22 cellular contexts compared by ENCODE assay signal in genomic region chrX:31988975-31989374, GRCh38.
"Had no signal": no experiment of that assay in that cellular context is flagged by ENCODE, and none has a peak within 500 bp of the region (broad histone marks: within the 10 kb centered on the region; RNA-seq: fewer than 3 reads in every experiment).

No MANE protein-coding gene starts in this region.

- H3K27me3 Mint-ChIP-seq: activated naive CD4-positive, alpha-beta T cell treated with anti-CD3 and anti-CD28 coated beads, Interleukin-2, amount 50 U/mL, for 24 hours had no signal

- H3K9me3 Mint-ChIP-seq: activated naive CD4-positive, alpha-beta T cell treated with anti-CD3 and anti-CD28 coated beads, Interleukin-2, amount 50 U/mL, for 24 hours had no signal

- H3K36me3 Mint-ChIP-seq: activated naive CD4-positive, alpha-beta T cell treated with anti-CD3 and anti-CD28 coated beads, Interleukin-2, amount 50 U/mL, for 24 hours had no signal

- H3K27ac Mint-ChIP-seq: activated CD8-positive, alpha-beta T cell treated with anti-CD3 and anti-CD28 coated beads, Interleukin-2, amount 10 ng/mL, durations not matched to agents 7 days and 5 days; activated naive CD4-positive, alpha-beta T cell treated with anti-CD3 and anti-CD28 coated beads, Interleukin-2, amount 50 U/mL, for 24 hours; T-helper 1 cell treated with Interleukin-12 subunit alpha and Interleukin-12 subunit beta and Interleukin-4 antibody, amounts not matched to agents 30 μg/mL and 1 μg/mL, for 36 hours had no signal

- ATAC-seq: activated CD4-positive, CD25-positive, alpha-beta regulatory T cell treated with anti-CD3 and anti-CD28 coated beads, Interleukin-2, amount 50 U/mL, for 24 hours; activated CD8-positive, alpha-beta T cell treated with anti-CD3 and anti-CD28 coated beads, Interleukin-2, amount 10 ng/mL, durations not matched to agents 7 days and 5 days; PC-3 had no signal

- H3K4me1 Mint-ChIP-seq: activated naive CD4-positive, alpha-beta T cell treated with anti-CD3 and anti-CD28 coated beads, Interleukin-2, amount 50 U/mL, for 24 hours had no signal

- H3K4me1 ChIP-seq: SJSA1 had no signal

- H3K27ac ChIP-seq: SJSA1 had no signal

- H3K27me3 ChIP-seq: SJSA1 had no signal

- DNase-seq: activated CD4-positive, alpha-beta T cell treated with anti-CD3 and anti-CD28 coated beads for 4 hours; activated CD8-positive, alpha-beta memory T cell treated with anti-CD3 and anti-CD28 coated beads, Interleukin-2, amount 50 U/mL, for 48 hours; activated CD8-positive, alpha-beta T cell treated with anti-CD3 and anti-CD28 coated beads, Interleukin-2, amount 10 ng/mL, durations not matched to agents 7 days and 5 days; activated T-cell treated with anti-CD3 and anti-CD28 coated beads, Interleukin-2, amount 50 U/mL, for 1 hour; aorta; central memory CD4-positive, alpha-beta T cell; Karpas-422; MM.1S; NCI-H1105; NCI-H1436; NCI-H1694 treated with DMSO at 0.1 percent for 48 hours; NCI-H2029 treated with DMSO at 0.1 percent for 48 hours; NCI-H345; NCI-H510A treated with DMSO at 0.1 percent for 48 hours; NCI-H748 treated with DMSO at 0.1 percent for 48 hours; NK-92 treated with Interleukin-12 subunit alpha and Interleukin-12 subunit beta, amount 100 ng/mL, for 24 hours; PC-3; SHP77 had no signal

- H3K4me3 ChIP-seq: SJSA1 had no signal

- H3K4me3 Mint-ChIP-seq: activated CD8-positive, alpha-beta T cell treated with anti-CD3 and anti-CD28 coated beads, Interleukin-2, amount 10 ng/mL, durations not matched to agents 7 days and 5 days; activated naive CD4-positive, alpha-beta T cell treated with anti-CD3 and anti-CD28 coated beads, Interleukin-2, amount 50 U/mL, for 24 hours; T-helper 1 cell treated with Interleukin-12 subunit alpha and Interleukin-12 subunit beta and Interleukin-4 antibody, amounts not matched to agents 30 μg/mL and 1 μg/mL, for 36 hours had no signal

- H3K36me3 ChIP-seq: SJSA1 had no signal
